In the genomic region with DNA sequence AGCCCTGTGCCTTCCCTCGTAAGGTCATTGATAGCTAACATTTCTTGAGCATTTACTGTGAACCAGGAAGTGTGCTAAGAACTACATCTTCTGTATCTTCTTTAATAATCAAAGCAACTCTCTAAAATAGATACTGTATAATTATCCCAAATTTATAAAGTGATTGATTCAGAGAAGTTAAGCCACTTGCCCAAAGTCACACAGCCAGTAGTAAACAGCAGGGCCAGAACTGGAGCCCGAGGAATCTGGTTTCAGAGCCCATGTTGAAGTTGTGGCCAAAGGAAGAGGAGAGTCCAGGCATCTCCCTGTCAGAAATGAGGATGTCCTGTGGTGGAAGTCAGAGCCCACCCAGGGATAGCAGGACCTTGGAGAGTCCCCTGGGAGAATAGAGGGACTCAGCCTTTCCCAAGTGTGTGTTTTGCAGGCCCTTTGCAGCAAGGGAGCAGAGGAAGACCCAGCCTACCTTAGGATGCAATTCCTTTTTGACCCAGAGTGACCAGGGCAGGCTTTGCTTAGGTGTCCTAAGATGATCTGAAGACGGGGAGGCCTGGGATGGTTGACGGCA, we compare ENCODE assay signal across 30 cellular contexts.
"Had no signal": no experiment of that assay in that cellular context is flagged by ENCODE, and none has a peak within 500 bp of the region (broad histone marks: within the 10 kb centered on the region; RNA-seq: fewer than 3 reads in every experiment).

No MANE protein-coding gene starts in this region.

- H3K36me3 ChIP-seq: ascending aorta, breast epithelium, colonic mucosa had no signal

- H3K27ac ChIP-seq: ascending aorta, breast epithelium, cardiac muscle cell, colonic mucosa had no signal

- H3K27me3 ChIP-seq: ascending aorta, breast epithelium, cardiac muscle cell, colonic mucosa had no signal

- H3K27me3 Mint-ChIP-seq: activated CD4-positive, alpha-beta memory T cell treated with anti-CD3 and anti-CD28 coated beads, Interleukin-2, amount 10 ng/mL, durations not matched to agents 7 days and 5 days; activated CD4-positive, alpha-beta T cell treated with anti-CD3 and anti-CD28 coated beads, Interleukin-2, amount 10 ng/mL, durations not matched to agents 7 days and 5 days; activated naive CD4-positive, alpha-beta T cell treated with anti-CD3 and anti-CD28 coated beads, Interleukin-2, amount 10 ng/mL, durations not matched to agents 7 days and 5 days; activated naive CD8-positive, alpha-beta T cell treated with anti-CD3 and anti-CD28 coated beads, Interleukin-2, amount 10 ng/mL, durations not matched to agents 7 days and 5 days; activated T-cell treated with anti-CD3 and anti-CD28 coated beads, Interleukin-2, amount 50 U/mL, for 24 hours had no signal

- H3K4me1 ChIP-seq: ascending aorta, breast epithelium, colonic mucosa had no signal

- H3K9me3 ChIP-seq: ascending aorta, breast epithelium, colonic mucosa had no signal

- H3K27ac Mint-ChIP-seq: activated CD4-positive, alpha-beta memory T cell treated with anti-CD3 and anti-CD28 coated beads, Interleukin-2, amount 10 ng/mL, durations not matched to agents 7 days and 5 days; activated CD4-positive, alpha-beta T cell treated with anti-CD3 and anti-CD28 coated beads, Interleukin-2, amount 10 ng/mL, durations not matched to agents 7 days and 5 days; activated naive CD4-positive, alpha-beta T cell treated with anti-CD3 and anti-CD28 coated beads, Interleukin-2, amount 10 ng/mL, durations not matched to agents 7 days and 5 days; activated naive CD8-positive, alpha-beta T cell treated with anti-CD3 and anti-CD28 coated beads, Interleukin-2, amount 10 ng/mL, durations not matched to agents 7 days and 5 days; activated T-cell treated with anti-CD3 and anti-CD28 coated beads, Interleukin-2, amount 50 U/mL, for 24 hours; activated T-cell treated with anti-CD3 and anti-CD28 coated beads, Interleukin-2, amount 50 U/mL, for 72 hours; T-helper 17 cell; T-helper 2 cell treated with Interferon-gamma antibody and Interleukin-4, amounts not matched to agents 5 μg/mL and 100 μg/mL, for 36 hours had no signal

- DNase-seq: activated CD4-positive, alpha-beta memory T cell treated with anti-CD3 and anti-CD28 coated beads, Interleukin-2, amount 10 ng/mL, durations not matched to agents 7 days and 5 days; activated CD4-positive, alpha-beta T cell treated with anti-CD3 and anti-CD28 coated beads for 1 hour; activated CD4-positive, alpha-beta T cell treated with anti-CD3 and anti-CD28 coated beads for 4 hours; activated CD4-positive, alpha-beta T cell treated with anti-CD3 and anti-CD28 coated beads, Interleukin-2, amount 10 ng/mL, durations not matched to agents 7 days and 5 days; activated CD4-positive, alpha-beta T cell treated with anti-CD3 and anti-CD28 coated beads, Interleukin-2, amount 50 U/mL, for 4 hours; activated CD4-positive, CD25-positive, alpha-beta regulatory T cell; activated CD8-positive, alpha-beta memory T cell treated with anti-CD3 and anti-CD28 coated beads, Interleukin-2, amount 50 U/mL, for 48 hours; activated gamma-delta T cell; activated naive CD4-positive, alpha-beta T cell; activated naive CD4-positive, alpha-beta T cell treated with anti-CD3 and anti-CD28 coated beads, Interleukin-2, amount 10 ng/mL, durations not matched to agents 7 days and 5 days; activated naive CD8-positive, alpha-beta T cell treated with anti-CD3 and anti-CD28 coated beads, Interleukin-2, amount 10 ng/mL, durations not matched to agents 7 days and 5 days; activated T-cell treated with anti-CD3 and anti-CD28 coated beads for 4 hours; activated T-cell treated with anti-CD3 and anti-CD28 coated beads, Interleukin-2, amount 50 U/mL, for 24 hours; activated T-cell treated with anti-CD3 and anti-CD28 coated beads, Interleukin-2, amount 50 U/mL, for 72 hours; central memory CD4-positive, alpha-beta T cell; cerebellar nuclear complex; colonic mucosa; effector CD8-positive, alpha-beta T cell; foreskin fibroblast; T-helper 17 cell; T1000 had no signal

- FAIRE-seq: endometrium, frontal cortex had no signal

- ATAC-seq: activated naive CD4-positive, alpha-beta T cell treated with anti-CD3 and anti-CD28 coated beads, Interleukin-2, amount 50 U/mL, for 72 hours; activated T-cell treated with anti-CD3 and anti-CD28 coated beads, Interleukin-2, amount 50 U/mL, for 72 hours; esophagus mucosa; T-helper 17 cell had no signal

- H3K36me3 Mint-ChIP-seq: activated naive CD4-positive, alpha-beta T cell treated with anti-CD3 and anti-CD28 coated beads, Interleukin-2, amount 10 ng/mL, durations not matched to agents 7 days and 5 days; activated naive CD4-positive, alpha-beta T cell treated with anti-CD3 and anti-CD28 coated beads, Interleukin-2, amount 50 U/mL, for 72 hours; activated naive CD8-positive, alpha-beta T cell treated with anti-CD3 and anti-CD28 coated beads, Interleukin-2, amount 10 ng/mL, durations not matched to agents 7 days and 5 days; brain had no signal

- H3K4me1 Mint-ChIP-seq: activated CD4-positive, alpha-beta memory T cell treated with anti-CD3 and anti-CD28 coated beads, Interleukin-2, amount 10 ng/mL, durations not matched to agents 7 days and 5 days; activated CD4-positive, alpha-beta T cell treated with anti-CD3 and anti-CD28 coated beads, Interleukin-2, amount 10 ng/mL, durations not matched to agents 7 days and 5 days; activated naive CD4-positive, alpha-beta T cell treated with anti-CD3 and anti-CD28 coated beads, Interleukin-2, amount 10 ng/mL, durations not matched to agents 7 days and 5 days had no signal

- H3K4me3 ChIP-seq: ascending aorta, breast epithelium, cardiac muscle cell, colonic mucosa had no signal

- H3K9me3 Mint-ChIP-seq: activated CD4-positive, alpha-beta memory T cell treated with anti-CD3 and anti-CD28 coated beads, Interleukin-2, amount 10 ng/mL, durations not matched to agents 7 days and 5 days; activated CD4-positive, alpha-beta T cell treated with anti-CD3 and anti-CD28 coated beads, Interleukin-2, amount 10 ng/mL, durations not matched to agents 7 days and 5 days; activated naive CD4-positive, alpha-beta T cell treated with anti-CD3 and anti-CD28 coated beads, Interleukin-2, amount 10 ng/mL, durations not matched to agents 7 days and 5 days; activated naive CD4-positive, alpha-beta T cell treated with anti-CD3 and anti-CD28 coated beads, Interleukin-2, amount 50 U/mL, for 72 hours; activated naive CD8-positive, alpha-beta T cell treated with anti-CD3 and anti-CD28 coated beads, Interleukin-2, amount 10 ng/mL, durations not matched to agents 7 days and 5 days; activated T-cell treated with anti-CD3 and anti-CD28 coated beads, Interleukin-2, amount 50 U/mL, for 24 hours; activated T-cell treated with anti-CD3 and anti-CD28 coated beads, Interleukin-2, amount 50 U/mL, for 72 hours; T-helper 2 cell treated with Interferon-gamma antibody and Interleukin-4, amounts not matched to agents 5 μg/mL and 100 μg/mL, for 36 hours had no signal

- H3K4me3 Mint-ChIP-seq: activated CD4-positive, alpha-beta memory T cell treated with anti-CD3 and anti-CD28 coated beads, Interleukin-2, amount 10 ng/mL, durations not matched to agents 7 days and 5 days; activated CD4-positive, alpha-beta T cell treated with anti-CD3 and anti-CD28 coated beads, Interleukin-2, amount 10 ng/mL, durations not matched to agents 7 days and 5 days; activated naive CD4-positive, alpha-beta T cell treated with anti-CD3 and anti-CD28 coated beads, Interleukin-2, amount 10 ng/mL, durations not matched to agents 7 days and 5 days; activated naive CD8-positive, alpha-beta T cell treated with anti-CD3 and anti-CD28 coated beads, Interleukin-2, amount 10 ng/mL, durations not matched to agents 7 days and 5 days; activated T-cell treated with anti-CD3 and anti-CD28 coated beads, Interleukin-2, amount 50 U/mL, for 24 hours; activated T-cell treated with anti-CD3 and anti-CD28 coated beads, Interleukin-2, amount 50 U/mL, for 72 hours; brain; T-helper 17 cell; T-helper 2 cell treated with Interferon-gamma antibody and Interleukin-4, amounts not matched to agents 5 μg/mL and 100 μg/mL, for 36 hours had no signal
